In the genomic region with DNA sequence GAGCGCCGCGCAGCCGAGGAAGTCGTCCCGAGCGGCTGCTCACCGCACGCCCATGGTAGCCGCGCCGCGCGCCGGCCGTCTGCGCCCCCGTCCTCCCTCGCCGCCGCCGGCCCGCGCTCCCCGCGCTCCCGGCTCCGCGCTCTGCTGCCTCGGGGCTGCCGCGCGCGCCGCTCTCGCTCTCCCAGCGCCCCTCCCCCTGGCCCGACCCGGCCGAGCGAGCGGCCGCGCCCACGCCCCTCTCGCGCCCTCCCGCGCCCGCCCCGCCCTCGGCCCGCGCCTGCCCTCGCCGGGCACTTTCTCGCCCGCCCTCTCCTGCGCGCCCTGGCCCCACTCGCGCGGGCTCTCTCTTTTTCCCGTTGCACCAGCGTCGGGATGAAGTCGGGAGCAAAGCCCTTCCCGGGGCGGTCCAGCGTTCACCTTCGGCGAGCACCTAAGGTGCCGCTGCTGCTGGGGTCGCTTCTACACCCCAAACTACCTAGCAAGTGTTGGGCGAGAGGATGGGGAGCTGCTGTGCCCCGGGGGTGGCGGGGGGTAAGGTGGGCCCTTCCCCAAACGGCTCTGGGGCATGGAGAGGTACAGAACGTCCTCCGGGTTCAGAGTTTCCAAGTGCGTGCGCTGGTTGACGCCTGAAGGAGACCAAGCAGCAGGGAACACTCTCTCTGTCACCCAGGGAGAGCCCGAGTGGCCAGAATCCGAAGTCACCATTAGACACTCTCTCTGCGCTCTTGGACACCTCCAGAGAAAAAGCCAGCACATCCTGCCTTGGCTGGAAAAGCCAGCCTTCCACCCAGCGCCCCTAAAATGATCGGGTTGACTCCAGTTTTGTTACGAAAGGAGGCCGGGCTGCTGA, we compare ENCODE assay signal across 8 cellular contexts. TPM values are rescaled to one million over a fixed set of nuclear protein-coding genes. Genes with fewer than 3 reads are reported as not detected.
DNase-seq lines count a peak whose midpoint lies in the region; ATAC-seq and TF ChIP-seq lines count a peak whose summit lies in the region.
"Had no signal": no experiment of that assay in that cellular context is flagged by ENCODE, and none has a peak within 500 bp of the region (broad histone marks: within the 10 kb centered on the region; RNA-seq: fewer than 3 reads in every experiment).

TSS of gene COLEC12 (minus strand) at position 146 of the 850 bp plus-strand sequence. CDS start 187 bp downstream, outside the sequence.

- in situ Hi-C loops in astrocyte of the spinal cord (cut with HindIII; ENCODE audit: low sequenced_read_pairs) = no loop called here

- peak within 1 kb of the TSS; percentile 59 for H3K4me3 ChIP-seq in astrocyte of the spinal cord (ENCODE audit: low read depth, low read length)

- DNase-seq in HFFc6 = no peak
- peak; percentile 21 for DNase-seq in astrocyte of the spinal cord (ENCODE audit: low read depth, low spot score)
- peak; percentile 64 for DNase-seq in islet precursor cell
- no peak for DNase-seq in stimulated activated naive B cell treated with anti-CD40 and anti-IgM and Interleukin-4, amounts not matched to agents 10 μg/mL and 1 μg/mL and 100 μg/mL, for 72 hours
- DNase-seq in NCI-H1930 (lab: John Stamatoyannopoulos, UW) = no peak

- H3K36me3 Mint-ChIP-seq in HFFc6 (ENCODE audit: low read depth) = no peaks in the 10 kb centered on the region
- H3K36me3 Mint-ChIP-seq in stimulated activated naive B cell treated with anti-CD40 and anti-IgM and Interleukin-4, amounts not matched to agents 10 μg/mL and 1 μg/mL and 100 μg/mL, for 72 hours = peaks cover 0 to 1% of the 10 kb centered on the region in 2 donors

- 0 out of 2 replicates have a peak within 1 kb of the TSS, but pooled peaks have one; percentile 26 for H3K27ac Mint-ChIP-seq in HFFc6
- H3K27ac Mint-ChIP-seq in stimulated activated naive B cell treated with anti-CD40 and anti-IgM and Interleukin-4, amounts not matched to agents 10 μg/mL and 1 μg/mL and 100 μg/mL, for 72 hours = no peak within 1 kb of the TSS
- H3K27ac Mint-ChIP-seq: activated naive CD4-positive, alpha-beta T cell treated with anti-CD3 and anti-CD28 coated beads, Interleukin-2, amount 50 U/mL, for 72 hours had no signal

- peak within 1 kb of the TSS; percentile 79 for H3K4me3 Mint-ChIP-seq in HFFc6
- H3K4me3 Mint-ChIP-seq in stimulated activated naive B cell treated with anti-CD40 and anti-IgM and Interleukin-4, amounts not matched to agents 10 μg/mL and 1 μg/mL and 100 μg/mL, for 72 hours = peak within 1 kb of the TSS; percentile 75 to 77

- ATAC-seq in stimulated activated naive B cell treated with anti-CD40 and anti-IgM and Interleukin-4, amounts not matched to agents 10 μg/mL and 1 μg/mL and 100 μg/mL, for 72 hours (replicated peaks) = peak; percentile 14 to 21
- no peak for ATAC-seq in HG03442 (IDR thresholded peaks at IDR 0.05; ENCODE audit: unreplicated experiment)
- no peak for ATAC-seq in GM18517 (IDR thresholded peaks at IDR 0.05; ENCODE audit: unreplicated experiment)

- peaks cover 52% of the 10 kb centered on the region for H3K27me3 Mint-ChIP-seq in HFFc6 (ENCODE audit: insufficient read depth)
- H3K27me3 Mint-ChIP-seq in stimulated activated naive B cell treated with anti-CD40 and anti-IgM and Interleukin-4, amounts not matched to agents 10 μg/mL and 1 μg/mL and 100 μg/mL, for 72 hours = peaks cover 42 to 51% of the 10 kb centered on the region in 2 donors

- peaks cover 14% of the 10 kb centered on the region for H3K4me1 Mint-ChIP-seq in HFFc6 (ENCODE audit: low read depth)
- peaks cover 4 to 26% of the 10 kb centered on the region in 2 donors for H3K4me1 Mint-ChIP-seq in stimulated activated naive B cell treated with anti-CD40 and anti-IgM and Interleukin-4, amounts not matched to agents 10 μg/mL and 1 μg/mL and 100 μg/mL, for 72 hours

- no peak for TF ChIP-seq CTCF in HFFc6 (IDR thresholded peaks at IDR 0.05)
- TF ChIP-seq CTCF in astrocyte of the spinal cord (IDR thresholded peaks at IDR 0.05; ENCODE audit: low read depth, low read length) = no peak

- H3K9me3 Mint-ChIP-seq in HFFc6 = no peaks in the 10 kb centered on the region
- no peaks in the 10 kb centered on the region for H3K9me3 Mint-ChIP-seq in stimulated activated naive B cell treated with anti-CD40 and anti-IgM and Interleukin-4, amounts not matched to agents 10 μg/mL and 1 μg/mL and 100 μg/mL, for 72 hours
- H3K9me3 Mint-ChIP-seq: activated naive CD4-positive, alpha-beta T cell treated with anti-CD3 and anti-CD28 coated beads, Interleukin-2, amount 50 U/mL, for 72 hours had no signal

RNA-seq across cellular contexts. Expression of gene COLEC12, which starts in this region (rescaled TPM):
- total RNA-seq in HFFc6 (2021; fragmentation: NEBNext Ultra II Directional; extraction: Animal tissue kit (Norgen Biotek cat#: 25700)) = under 1 TPM in 5 of 6 experiments, not detected in 1; 0.05 to 0.21 (median 0.15) TPM
- total RNA-seq: activated naive CD4-positive, alpha-beta T cell treated with anti-CD3 and anti-CD28 coated beads, Interleukin-2, amount 50 U/mL, for 72 hours had no signal

Comparison
In these comparisons a context has a peak if more than half of its experiments do, and no peak if none do; other contexts are left out.
1. DNase-seq: peak in astrocyte of the spinal cord (single experiment) and islet precursor cell (single experiment); none in HFFc6 (single experiment), stimulated activated naive B cell treated with anti-CD40 and anti-IgM and Interleukin-4, amounts not matched to agents 10 μg/mL and 1 μg/mL and 100 μg/mL, for 72 hours (single experiment) and NCI-H1930 (0 of 2).
2. ATAC-seq: peak in stimulated activated naive B cell treated with anti-CD40 and anti-IgM and Interleukin-4, amounts not matched to agents 10 μg/mL and 1 μg/mL and 100 μg/mL, for 72 hours (2 of 2); none in HG03442 (single experiment) and GM18517 (single experiment).